8 cellular contexts compared by ENCODE assay signal in genomic region chr3:43770426-43771103, GRCh38.
DNase-seq lines count a peak whose midpoint lies in the region; ATAC-seq and TF ChIP-seq lines count a peak whose summit lies in the region.

No MANE protein-coding gene starts in this region.

- peak overlapping the region; percentile 57 to 80 for H3K27ac Mint-ChIP-seq in natural killer cell

- no peak overlapping the region for H3K4me3 ChIP-seq in coronary artery

- peak overlapping the region; percentile 76 to 90 for H3K27ac ChIP-seq in coronary artery

- H3K9me3 Mint-ChIP-seq in natural killer cell = no peaks in the 10 kb centered on the region

- DNase-seq in Daoy (ENCODE audit: low read depth) (peak; percentile 70), SW480 (ENCODE audit: low spot score) (peak; percentile 93), coronary artery (ENCODE audit: low spot score) (peak; percentile 85), natural killer cell (no peak), NK-92 (lab: John Stamatoyannopoulos, UW; ENCODE audit: unreplicated experiment) (no peak), NCI-H146 treated with DMSO at 0.1 percent for 48 hours (lab: John Stamatoyannopoulos, UW; ENCODE audit: unreplicated experiment) (no peak), ecto neural progenitor cell (ENCODE audit: low spot score) (no peak)
- DNase-seq in NK-92 treated with Interleukin-12 subunit alpha and Interleukin-12 subunit beta, amount 100 ng/mL, for 24 hours (lab: John Stamatoyannopoulos, UW) = no peak

- H3K4me3 Mint-ChIP-seq in natural killer cell = no peak overlapping the region

- intact Hi-C loops in natural killer cell (cut with micrococcal nuclease) = no loop called here

- no peaks in the 10 kb centered on the region for H3K36me3 Mint-ChIP-seq in natural killer cell

- no peak for TF ChIP-seq CTCF in coronary artery (IDR thresholded peaks at IDR 0.05)
- TF ChIP-seq CTCF in natural killer cell (IDR thresholded peaks at IDR 0.05) = no peak

- peak; percentile 29 to 51 (median 33) for ATAC-seq in natural killer cell

- peaks cover 0 to 11% of the 10 kb centered on the region in 2 donors for H3K27me3 Mint-ChIP-seq in natural killer cell (ENCODE audit: low read depth in 2 of 2)

- peaks cover 51 to 56% of the 10 kb centered on the region in 2 donors for H3K4me1 Mint-ChIP-seq in natural killer cell

Comparison
In these comparisons a context has a peak if more than half of its experiments do, and no peak if none do; other contexts are left out.
1. DNase-seq: peak in Daoy (single experiment), SW480 (single experiment) and coronary artery (single experiment); none in natural killer cell (single experiment), NK-92 treated with Interleukin-12 subunit alpha and Interleukin-12 subunit beta, amount 100 ng/mL, for 24 hours (single experiment), NK-92 (single experiment), NCI-H146 treated with DMSO at 0.1 percent for 48 hours (single experiment) and ecto neural progenitor cell (single experiment).